1 cellular context compared by ENCODE assay signal in the genomic region with DNA sequence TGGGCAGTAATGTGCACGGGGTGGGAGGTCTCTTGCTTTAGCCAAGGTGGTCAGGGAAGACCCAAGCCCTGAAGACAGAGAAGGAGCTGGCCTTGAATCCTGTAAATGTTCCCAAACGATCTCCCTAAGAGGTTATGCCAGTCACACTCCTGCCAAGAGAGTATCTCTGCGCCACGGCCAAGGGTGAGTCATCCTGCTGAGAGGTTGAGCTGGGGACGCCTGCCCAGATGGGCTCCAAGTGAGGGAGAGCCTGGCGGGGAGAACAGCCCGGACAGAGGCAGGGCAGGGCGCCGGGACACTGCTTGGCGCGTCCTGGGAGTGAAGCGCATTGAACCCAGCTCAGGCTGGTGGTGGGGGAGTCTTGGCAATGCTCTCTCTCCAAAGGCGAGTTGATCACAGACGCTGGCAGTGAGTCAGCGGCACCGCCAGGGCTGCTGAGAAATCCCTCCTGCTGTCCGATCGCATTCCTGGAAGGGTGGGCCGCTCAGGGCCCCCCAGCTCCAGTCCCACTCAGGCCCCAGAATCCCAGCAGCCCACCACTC.
TF ChIP-seq lines count a peak whose summit lies in the region.

No MANE protein-coding gene starts in this region.

TF ChIP-seq in K562, 482 proteins besides CTCF, POLR2A, EP300 and RAD21 (continued from another document and continues in another):
- TF ChIP-seq, protein P1, sequence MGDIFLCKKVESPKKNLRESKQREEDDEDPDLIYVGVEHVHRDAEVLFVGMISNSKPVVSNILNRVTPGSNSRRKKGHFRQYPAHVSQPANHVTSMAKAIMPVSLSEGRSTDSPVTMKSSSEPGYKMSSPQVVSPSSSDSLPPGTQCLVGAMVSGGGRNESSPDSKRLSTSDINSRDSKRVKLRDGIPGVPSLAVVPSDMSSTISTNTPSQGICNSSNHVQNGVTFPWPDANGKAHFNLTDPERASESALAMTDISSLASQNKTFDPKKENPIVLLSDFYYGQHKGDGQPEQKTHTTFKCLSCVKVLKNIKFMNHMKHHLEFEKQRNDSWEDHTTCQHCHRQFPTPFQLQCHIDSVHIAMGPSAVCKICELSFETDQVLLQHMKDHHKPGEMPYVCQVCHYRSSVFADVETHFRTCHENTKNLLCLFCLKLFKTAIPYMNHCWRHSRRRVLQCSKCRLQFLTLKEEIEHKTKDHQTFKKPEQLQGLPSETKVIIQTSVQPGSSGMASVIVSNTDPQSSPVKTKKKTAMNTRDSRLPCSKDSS (IDR thresholded peaks at IDR 0.05; ENCODE audit: low read depth, partially characterized antibody), result no peak
- TF ChIP-seq FOXK2 (conservative IDR thresholded peaks at IDR 0.05 in 1 of 2, IDR thresholded peaks at IDR 0.05 in 1 of 2; ENCODE audit: low read depth in 2 of 2) (no peak), SREBF1 (IDR thresholded peaks at IDR 0.05; ENCODE audit: borderline replicate concordance, low read depth, low read length) (no peak), ESRRA (IDR thresholded peaks at IDR 0.05; ENCODE audit: borderline replicate concordance, low read depth) (no peak), PTBP1 (IDR thresholded peaks at IDR 0.05; ENCODE audit: low read depth, low read length) (no peak), SETDB1 (IDR thresholded peaks at IDR 0.05; ENCODE audit: low read length) (no peak), CBX1 (IDR thresholded peaks at IDR 0.05; ENCODE audit: low read depth) (no peak), ZNF143 (CRISPR knock-in tag; IDR thresholded peaks at IDR 0.05) (no peak), PTTG1 (tag; IDR thresholded peaks at IDR 0.05; ENCODE audit: low read depth) (no peak), ZBTB7A (IDR thresholded peaks at IDR 0.05; ENCODE audit: borderline replicate concordance, control insufficient read depth, low read depth, low read length) (peak; percentile 52; the same call in 1 of the 2 replicates), BRD4 (IDR thresholded peaks at IDR 0.05) (no peak), RFX1 (IDR thresholded peaks at IDR 0.05) (no peak), BCOR (IDR thresholded peaks at IDR 0.05) (no peak; the same call in 1 of the 2 replicates), BACH1 (tag; IDR thresholded peaks at IDR 0.05) (no peak), CTBP1 (IDR thresholded peaks at IDR 0.05; ENCODE audit: borderline replicate concordance) (peak; percentile 44; the same call in 1 of the 2 replicates), SMARCE1 (IDR thresholded peaks at IDR 0.05) (peak; percentile 79), SMC3 (conservative IDR thresholded peaks at IDR 0.05; ENCODE audit: insufficient read depth, low read depth, low read length) (no peak), KDM5B (IDR thresholded peaks at IDR 0.05; ENCODE audit: insufficient replicate concordance, low read depth, low read length) (no peak), MTA3 (IDR thresholded peaks at IDR 0.05; ENCODE audit: borderline replicate concordance) (0 out of 2 replicates have a peak, but pooled peaks have one; percentile 45), HMG20A (CRISPR knock-in tag; conservative IDR thresholded peaks at IDR 0.05) (no peak), KLF16 (IDR thresholded peaks at IDR 0.05) (no peak), NR2C2 (CRISPR knock-in tag; IDR thresholded peaks at IDR 0.05) (no peak), NR2C2 (tag; IDR thresholded peaks at IDR 0.05) (no peak), POLR2G (IDR thresholded peaks at IDR 0.05; ENCODE audit: low read depth, low read length) (peak; percentile 47), MYNN (IDR thresholded peaks at IDR 0.05) (peak; percentile 59; the same call in 1 of the 2 replicates), MYNN (CRISPR knock-in tag; IDR thresholded peaks at IDR 0.05) (no peak), ETV5 (CRISPR knock-in tag; IDR thresholded peaks at IDR 0.05; ENCODE audit: low read depth) (no peak), FOSL1 (tag; conservative IDR thresholded peaks at IDR 0.05) (peak; percentile 94), PRMT5 (CRISPR knock-in tag; IDR thresholded peaks at IDR 0.05) (no peak), SMARCB1 (IDR thresholded peaks at IDR 0.05; ENCODE audit: insufficient read length, low read depth) (no peak), SMARCA4 (IDR thresholded peaks at IDR 0.05) (peak; percentile 81), ZNF780A (CRISPR knock-in tag; IDR thresholded peaks at IDR 0.05) (no peak), ZKSCAN1 (IDR thresholded peaks at IDR 0.05; ENCODE audit: low read depth, low read length) (no peak), HSF4 (CRISPR knock-in tag; IDR thresholded peaks at IDR 0.05; ENCODE audit: borderline replicate concordance) (no peak), NRF1 (conservative IDR thresholded peaks at IDR 0.05 in 1 of 2, IDR thresholded peaks at IDR 0.05 in 1 of 2) (peak; percentile 51 to 52)
- TF ChIP-seq, protein P2, sequence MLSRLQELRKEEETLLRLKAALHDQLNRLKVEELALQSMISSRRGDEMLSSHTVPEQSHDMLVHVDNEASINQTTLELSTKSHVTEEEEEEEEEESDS (CRISPR knock-in tag; IDR thresholded peaks at IDR 0.05), result no peak
- TF ChIP-seq, protein P3, sequence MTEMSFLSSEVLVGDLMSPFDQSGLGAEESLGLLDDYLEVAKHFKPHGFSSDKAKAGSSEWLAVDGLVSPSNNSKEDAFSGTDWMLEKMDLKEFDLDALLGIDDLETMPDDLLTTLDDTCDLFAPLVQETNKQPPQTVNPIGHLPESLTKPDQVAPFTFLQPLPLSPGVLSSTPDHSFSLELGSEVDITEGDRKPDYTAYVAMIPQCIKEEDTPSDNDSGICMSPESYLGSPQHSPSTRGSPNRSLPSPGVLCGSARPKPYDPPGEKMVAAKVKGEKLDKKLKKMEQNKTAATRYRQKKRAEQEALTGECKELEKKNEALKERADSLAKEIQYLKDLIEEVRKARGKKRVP (CRISPR knock-in tag; IDR thresholded peaks at IDR 0.05), result no peak
- TF ChIP-seq, protein P4, sequence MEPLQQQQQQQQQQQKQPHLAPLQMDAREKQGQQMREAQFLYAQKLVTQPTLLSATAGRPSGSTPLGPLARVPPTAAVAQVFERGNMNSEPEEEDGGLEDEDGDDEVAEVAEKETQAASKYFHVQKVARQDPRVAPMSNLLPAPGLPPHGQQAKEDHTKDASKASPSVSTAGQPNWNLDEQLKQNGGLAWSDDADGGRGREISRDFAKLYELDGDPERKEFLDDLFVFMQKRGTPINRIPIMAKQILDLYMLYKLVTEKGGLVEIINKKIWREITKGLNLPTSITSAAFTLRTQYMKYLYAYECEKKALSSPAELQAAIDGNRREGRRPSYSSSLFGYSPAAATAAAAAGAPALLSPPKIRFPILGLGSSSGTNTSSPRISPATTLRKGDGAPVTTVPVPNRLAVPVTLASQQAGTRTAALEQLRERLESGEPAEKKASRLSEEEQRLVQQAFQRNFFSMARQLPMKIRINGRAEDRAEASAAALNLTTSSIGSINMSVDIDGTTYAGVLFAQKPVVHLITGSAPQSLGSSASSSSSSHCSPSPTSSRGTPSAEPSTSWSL (CRISPR knock-in tag; IDR thresholded peaks at IDR 0.05; ENCODE audit: borderline replicate concordance), result no peak
- TF ChIP-seq, protein P5, sequence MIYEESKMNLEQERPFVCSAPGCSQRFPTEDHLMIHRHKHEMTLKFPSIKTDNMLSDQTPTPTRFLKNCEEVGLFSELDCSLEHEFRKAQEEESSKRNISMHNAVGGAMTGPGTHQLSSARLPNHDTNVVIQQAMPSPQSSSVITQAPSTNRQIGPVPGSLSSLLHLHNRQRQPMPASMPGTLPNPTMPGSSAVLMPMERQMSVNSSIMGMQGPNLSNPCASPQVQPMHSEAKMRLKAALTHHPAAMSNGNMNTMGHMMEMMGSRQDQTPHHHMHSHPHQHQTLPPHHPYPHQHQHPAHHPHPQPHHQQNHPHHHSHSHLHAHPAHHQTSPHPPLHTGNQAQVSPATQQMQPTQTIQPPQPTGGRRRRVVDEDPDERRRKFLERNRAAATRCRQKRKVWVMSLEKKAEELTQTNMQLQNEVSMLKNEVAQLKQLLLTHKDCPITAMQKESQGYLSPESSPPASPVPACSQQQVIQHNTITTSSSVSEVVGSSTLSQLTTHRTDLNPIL (CRISPR knock-in tag; IDR thresholded peaks at IDR 0.05), result no peak
- TF ChIP-seq, protein P6, sequence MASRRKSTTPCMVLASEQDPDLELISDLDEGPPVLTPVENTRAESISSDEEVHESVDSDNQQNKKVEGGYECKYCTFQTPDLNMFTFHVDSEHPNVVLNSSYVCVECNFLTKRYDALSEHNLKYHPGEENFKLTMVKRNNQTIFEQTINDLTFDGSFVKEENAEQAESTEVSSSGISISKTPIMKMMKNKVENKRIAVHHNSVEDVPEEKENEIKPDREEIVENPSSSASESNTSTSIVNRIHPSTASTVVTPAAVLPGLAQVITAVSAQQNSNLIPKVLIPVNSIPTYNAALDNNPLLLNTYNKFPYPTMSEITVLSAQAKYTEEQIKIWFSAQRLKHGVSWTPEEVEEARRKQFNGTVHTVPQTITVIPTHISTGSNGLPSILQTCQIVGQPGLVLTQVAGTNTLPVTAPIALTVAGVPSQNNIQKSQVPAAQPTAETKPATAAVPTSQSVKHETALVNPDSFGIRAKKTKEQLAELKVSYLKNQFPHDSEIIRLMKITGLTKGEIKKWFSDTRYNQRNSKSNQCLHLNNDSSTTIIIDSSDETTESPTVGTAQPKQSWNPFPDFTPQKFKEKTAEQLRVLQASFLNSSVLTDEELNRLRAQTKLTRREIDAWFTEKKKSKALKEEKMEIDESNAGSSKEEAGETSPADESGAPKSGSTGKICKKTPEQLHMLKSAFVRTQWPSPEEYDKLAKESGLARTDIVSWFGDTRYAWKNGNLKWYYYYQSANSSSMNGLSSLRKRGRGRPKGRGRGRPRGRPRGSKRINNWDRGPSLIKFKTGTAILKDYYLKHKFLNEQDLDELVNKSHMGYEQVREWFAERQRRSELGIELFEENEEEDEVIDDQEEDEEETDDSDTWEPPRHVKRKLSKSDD (conservative IDR thresholded peaks at IDR 0.05; ENCODE audit: low read length), result no peak
- TF ChIP-seq, protein P7, sequence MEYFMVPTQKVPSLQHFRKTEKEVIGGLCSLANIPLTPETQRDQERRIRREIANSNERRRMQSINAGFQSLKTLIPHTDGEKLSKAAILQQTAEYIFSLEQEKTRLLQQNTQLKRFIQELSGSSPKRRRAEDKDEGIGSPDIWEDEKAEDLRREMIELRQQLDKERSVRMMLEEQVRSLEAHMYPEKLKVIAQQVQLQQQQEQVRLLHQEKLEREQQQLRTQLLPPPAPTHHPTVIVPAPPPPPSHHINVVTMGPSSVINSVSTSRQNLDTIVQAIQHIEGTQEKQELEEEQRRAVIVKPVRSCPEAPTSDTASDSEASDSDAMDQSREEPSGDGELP (CRISPR knock-in tag; IDR thresholded peaks at IDR 0.05; ENCODE audit: borderline replicate concordance), result no peak
- TF ChIP-seq, protein P8, sequence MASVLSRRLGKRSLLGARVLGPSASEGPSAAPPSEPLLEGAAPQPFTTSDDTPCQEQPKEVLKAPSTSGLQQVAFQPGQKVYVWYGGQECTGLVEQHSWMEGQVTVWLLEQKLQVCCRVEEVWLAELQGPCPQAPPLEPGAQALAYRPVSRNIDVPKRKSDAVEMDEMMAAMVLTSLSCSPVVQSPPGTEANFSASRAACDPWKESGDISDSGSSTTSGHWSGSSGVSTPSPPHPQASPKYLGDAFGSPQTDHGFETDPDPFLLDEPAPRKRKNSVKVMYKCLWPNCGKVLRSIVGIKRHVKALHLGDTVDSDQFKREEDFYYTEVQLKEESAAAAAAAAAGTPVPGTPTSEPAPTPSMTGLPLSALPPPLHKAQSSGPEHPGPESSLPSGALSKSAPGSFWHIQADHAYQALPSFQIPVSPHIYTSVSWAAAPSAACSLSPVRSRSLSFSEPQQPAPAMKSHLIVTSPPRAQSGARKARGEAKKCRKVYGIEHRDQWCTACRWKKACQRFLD (CRISPR knock-in tag; IDR thresholded peaks at IDR 0.05), result no peak
- TF ChIP-seq, protein P9, sequence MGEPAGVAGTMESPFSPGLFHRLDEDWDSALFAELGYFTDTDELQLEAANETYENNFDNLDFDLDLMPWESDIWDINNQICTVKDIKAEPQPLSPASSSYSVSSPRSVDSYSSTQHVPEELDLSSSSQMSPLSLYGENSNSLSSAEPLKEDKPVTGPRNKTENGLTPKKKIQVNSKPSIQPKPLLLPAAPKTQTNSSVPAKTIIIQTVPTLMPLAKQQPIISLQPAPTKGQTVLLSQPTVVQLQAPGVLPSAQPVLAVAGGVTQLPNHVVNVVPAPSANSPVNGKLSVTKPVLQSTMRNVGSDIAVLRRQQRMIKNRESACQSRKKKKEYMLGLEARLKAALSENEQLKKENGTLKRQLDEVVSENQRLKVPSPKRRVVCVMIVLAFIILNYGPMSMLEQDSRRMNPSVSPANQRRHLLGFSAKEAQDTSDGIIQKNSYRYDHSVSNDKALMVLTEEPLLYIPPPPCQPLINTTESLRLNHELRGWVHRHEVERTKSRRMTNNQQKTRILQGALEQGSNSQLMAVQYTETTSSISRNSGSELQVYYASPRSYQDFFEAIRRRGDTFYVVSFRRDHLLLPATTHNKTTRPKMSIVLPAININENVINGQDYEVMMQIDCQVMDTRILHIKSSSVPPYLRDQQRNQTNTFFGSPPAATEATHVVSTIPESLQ (CRISPR knock-in tag; IDR thresholded peaks at IDR 0.05), result no peak
- TF ChIP-seq, protein P10, sequence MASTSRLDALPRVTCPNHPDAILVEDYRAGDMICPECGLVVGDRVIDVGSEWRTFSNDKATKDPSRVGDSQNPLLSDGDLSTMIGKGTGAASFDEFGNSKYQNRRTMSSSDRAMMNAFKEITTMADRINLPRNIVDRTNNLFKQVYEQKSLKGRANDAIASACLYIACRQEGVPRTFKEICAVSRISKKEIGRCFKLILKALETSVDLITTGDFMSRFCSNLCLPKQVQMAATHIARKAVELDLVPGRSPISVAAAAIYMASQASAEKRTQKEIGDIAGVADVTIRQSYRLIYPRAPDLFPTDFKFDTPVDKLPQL (IDR thresholded peaks at IDR 0.05; ENCODE audit: extremely low read depth, insufficient read length), result no peak
- TF ChIP-seq, protein P11, sequence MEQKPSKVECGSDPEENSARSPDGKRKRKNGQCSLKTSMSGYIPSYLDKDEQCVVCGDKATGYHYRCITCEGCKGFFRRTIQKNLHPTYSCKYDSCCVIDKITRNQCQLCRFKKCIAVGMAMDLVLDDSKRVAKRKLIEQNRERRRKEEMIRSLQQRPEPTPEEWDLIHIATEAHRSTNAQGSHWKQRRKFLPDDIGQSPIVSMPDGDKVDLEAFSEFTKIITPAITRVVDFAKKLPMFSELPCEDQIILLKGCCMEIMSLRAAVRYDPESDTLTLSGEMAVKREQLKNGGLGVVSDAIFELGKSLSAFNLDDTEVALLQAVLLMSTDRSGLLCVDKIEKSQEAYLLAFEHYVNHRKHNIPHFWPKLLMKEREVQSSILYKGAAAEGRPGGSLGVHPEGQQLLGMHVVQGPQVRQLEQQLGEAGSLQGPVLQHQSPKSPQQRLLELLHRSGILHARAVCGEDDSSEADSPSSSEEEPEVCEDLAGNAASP (IDR thresholded peaks at IDR 0.05), result no peak
